9 cellular contexts compared by ENCODE assay signal in genomic region chr20:33291830-33292355, GRCh38. TPM values are rescaled to one million over a fixed set of nuclear protein-coding genes. Genes with fewer than 3 reads are reported as not detected.
DNase-seq lines count a peak whose midpoint lies in the region; ATAC-seq, FAIRE-seq and TF ChIP-seq lines count a peak whose summit lies in the region.
"Had no signal": no experiment of that assay in that cellular context is flagged by ENCODE, and none has a peak within 500 bp of the region (broad histone marks: within the 10 kb centered on the region; RNA-seq: fewer than 3 reads in every experiment).

No MANE protein-coding gene starts in this region.

- H4K20me1 ChIP-seq in astrocyte (ENCODE audit: insufficient read depth, low read length), result no peaks in the 10 kb centered on the region

- peaks cover 7% of the 10 kb centered on the region for H3K27me3 ChIP-seq in astrocyte (ENCODE audit: insufficient read depth, low read length)

- TF ChIP-seq CTCF in Calu3 (IDR thresholded peaks at IDR 0.05; ENCODE audit: unreplicated experiment) (peak; percentile 100), astrocyte (IDR thresholded peaks at IDR 0.05; ENCODE audit: insufficient read depth, low read depth, low read length) (peak; percentile 79), kidney (IDR thresholded peaks at IDR 0.05; ENCODE audit: borderline replicate concordance, extremely low read depth, insufficient read depth) (peak; percentile 74)

- H3K4me3 ChIP-seq in Jurkat, Clone E6-1 (ENCODE audit: low read length), result no peak overlapping the region
- no peak overlapping the region for H3K4me3 ChIP-seq in astrocyte (ENCODE audit: insufficient read depth, low read depth, low read length)
- no peak overlapping the region for H3K4me3 ChIP-seq in kidney (ENCODE audit: low read length in 2 of 2)

- FAIRE-seq in astrocyte (lab: Jason Lieb, UNC) (no peak), kidney (lab: Jason Lieb, UNC) (no peak)

- BruUV-seq in Calu3 (replicated peaks; lab: Mats Ljungman, UMichigan), result no TSS peak

- H2AFZ ChIP-seq in astrocyte (ENCODE audit: low read depth, low read length), result no peak overlapping the region

- intact Hi-C loops in Calu3 (cut with micrococcal nuclease; ENCODE audit: unreplicated experiment) (loop anchor here (2.0 to 10.0 kb wide), 2 partner anchors 59 to 387 kb away; no protein-coding TSS in a partner anchor), kidney (cut with DNase I) (loop anchor here (10.0 kb wide), 1 partner anchor 387 kb away; no protein-coding TSS in a partner anchor)

- DNase-seq in Calu3 (peak; percentile 86), T-helper 22 cell (ENCODE audit: low read depth) (peak; percentile 29), astrocyte (ENCODE audit: low read depth) (no peak), kidney (peak; percentile 51), SKM-1 (lab: John Stamatoyannopoulos, UW; ENCODE audit: unreplicated experiment) (no peak)
- DNase-seq in Jurkat, Clone E6-1 (ENCODE audit: low read depth, low spot score), result peak; percentile 37
- peak; percentile 56 to 75 for DNase-seq in stimulated activated CD4-positive, alpha-beta T cell treated with anti-CD3 and anti-CD28 coated beads, Interleukin-4, amount 100 ng/mL, for 48 hours (ENCODE audit: low read depth in 2 of 2)

- no peak for ATAC-seq in HG03025 (IDR thresholded peaks at IDR 0.05; ENCODE audit: low FRiP score, unreplicated experiment)

- no peaks in the 10 kb centered on the region for H3K9me3 Mint-ChIP-seq in Calu3 (ENCODE audit: low read depth, unreplicated experiment)
- H3K9me3 Mint-ChIP-seq in astrocyte (ENCODE audit: unreplicated experiment), result peaks cover 5% of the 10 kb centered on the region

- H3K4me1 ChIP-seq in astrocyte (ENCODE audit: insufficient read depth, low read length) (no peaks in the 10 kb centered on the region), kidney (ENCODE audit: control insufficient read depth in 1 of 2, insufficient read depth in 1 of 2, low read depth in 1 of 2, low read length in 2 of 2) (no peaks in the 10 kb centered on the region)

- H3K27me3 Mint-ChIP-seq in Calu3 (ENCODE audit: unreplicated experiment) (peaks cover 23% of the 10 kb centered on the region), astrocyte (ENCODE audit: low read depth, unreplicated experiment) (peaks cover 59% of the 10 kb centered on the region)

- H3K36me3 Mint-ChIP-seq in Calu3 (ENCODE audit: insufficient read depth, unreplicated experiment), result no peaks in the 10 kb centered on the region
- no peaks in the 10 kb centered on the region for H3K36me3 Mint-ChIP-seq in astrocyte (ENCODE audit: low read depth, unreplicated experiment)

- H3K9me3 ChIP-seq in astrocyte (ENCODE audit: insufficient read depth, low read depth, low read length), result no peaks in the 10 kb centered on the region
- H3K9me3 ChIP-seq in kidney (ENCODE audit: control insufficient read depth in 1 of 2, low read length in 2 of 2), result no peaks in the 10 kb centered on the region

- H3K27ac ChIP-seq in astrocyte (ENCODE audit: low read depth, low read length) (no peak overlapping the region), kidney (ENCODE audit: low read depth in 2 of 2, low read length in 2 of 2) (no peak overlapping the region)

- no peak overlapping the region for H3K4me3 Mint-ChIP-seq in Calu3 (ENCODE audit: low read depth, unreplicated experiment)
- H3K4me3 Mint-ChIP-seq in astrocyte (ENCODE audit: unreplicated experiment), result no peak overlapping the region

- H3K79me2 ChIP-seq in astrocyte (ENCODE audit: insufficient read depth, low read length), result no peaks in the 10 kb centered on the region

- H3K4me1 Mint-ChIP-seq in Calu3 (ENCODE audit: low read depth, unreplicated experiment) (peaks cover 8% of the 10 kb centered on the region), astrocyte (ENCODE audit: low read depth, unreplicated experiment) (no peaks in the 10 kb centered on the region)

- H3K9ac ChIP-seq in astrocyte (ENCODE audit: low read length) (no peak overlapping the region), kidney (ENCODE audit: low read length in 2 of 2) (no peak overlapping the region)

- CTCF ChIA-PET in Calu3 (lab: Charles Lee), result interaction anchor here (0.6 to 4.5 kb wide), 5 partner anchors 14 to 196 kb away, joined by 3 to 48 read pairs (median 4); no protein-coding TSS in a partner anchor

- H3K27ac Mint-ChIP-seq in Calu3 (ENCODE audit: unreplicated experiment) (no peak overlapping the region), astrocyte (ENCODE audit: unreplicated experiment) (no peak overlapping the region)

- H3K36me3 ChIP-seq in astrocyte (ENCODE audit: insufficient read depth, low read length) (no peaks in the 10 kb centered on the region), kidney (ENCODE audit: control insufficient read depth in 1 of 2, insufficient read depth in 2 of 2, low read length in 2 of 2) (no peaks in the 10 kb centered on the region)

- no peak overlapping the region for H3K4me2 ChIP-seq in astrocyte (ENCODE audit: low read length)

RNA-seq across cellular contexts. Expression of gene BPIFB1, which starts 8.9 kb away (rescaled TPM):
- total RNA-seq in Calu3 (2022), result 8.5 and 9.2 TPM in 2 replicates
- not detected for polyA plus RNA-seq in Jurkat, Clone E6-1 (2012; ENCODE audit: insufficient read depth, insufficient read length)
- not detected in 2 replicates for total RNA-seq in astrocyte
- not detected for total RNA-seq in kidney
- not detected for polyA plus RNA-seq in kidney (ENCODE audit: insufficient read depth, low read depth, low replicate concordance)
- total RNA-seq: T-helper 1 cell treated with Interleukin-12 subunit alpha and Interleukin-12 subunit beta and Interleukin-4 antibody, amounts not matched to agents 30 ng/mL and 1 ng/mL, for 36 hours had no signal

RNA-seq across cellular contexts. Expression of gene BPIFA1, which starts 56.1 kb away (rescaled TPM):
- total RNA-seq in Calu3 (2022) (not detected in 2 replicates), astrocyte (not detected in 2 replicates), kidney (not detected)
- not detected for polyA plus RNA-seq in Jurkat, Clone E6-1 (2012; ENCODE audit: insufficient read depth, insufficient read length)
- polyA plus RNA-seq in kidney (ENCODE audit: insufficient read depth, low read depth, low replicate concordance), result not detected
- total RNA-seq: T-helper 1 cell treated with Interleukin-12 subunit alpha and Interleukin-12 subunit beta and Interleukin-4 antibody, amounts not matched to agents 30 ng/mL and 1 ng/mL, for 36 hours had no signal

Comparison
In these comparisons a context has a peak if more than half of its experiments do, and no peak if none do; other contexts are left out.
1. DNase-seq: peak in Calu3 (single experiment), Jurkat, Clone E6-1 (single experiment), T-helper 22 cell (single experiment), kidney (single experiment) and stimulated activated CD4-positive, alpha-beta T cell treated with anti-CD3 and anti-CD28 coated beads, Interleukin-4, amount 100 ng/mL, for 48 hours (2 of 2); none in astrocyte (single experiment) and SKM-1 (single experiment).
2. Peak in every context shown above with its lines, with median percentiles within 50 percentile points of each other: CTCF ChIP-seq.